Comparison of ENCODE assay signal across 13 cellular contexts in the genomic region with DNA sequence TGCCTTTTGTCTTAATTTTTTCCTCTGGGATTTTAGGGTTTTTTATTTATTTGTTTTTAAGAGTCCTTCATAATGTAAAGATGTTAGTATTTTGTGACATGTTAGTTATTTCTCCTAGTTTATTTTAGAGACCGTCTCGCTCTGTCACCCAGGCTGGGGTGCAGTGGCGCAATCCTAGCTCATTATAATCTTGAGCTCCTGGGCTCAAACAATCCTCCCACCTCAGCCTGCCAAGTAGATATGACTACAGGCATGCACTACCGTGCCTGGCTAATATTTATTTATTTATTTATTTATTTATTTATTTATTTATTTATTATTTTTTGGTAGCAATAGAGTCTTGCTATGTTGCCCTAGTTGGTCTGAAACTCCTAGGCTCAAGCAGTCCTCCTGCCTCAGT. TPM values are rescaled to one million over a fixed set of nuclear protein-coding genes. Genes with fewer than 3 reads are reported as not detected.
DNase-seq lines count a peak whose midpoint lies in the region; ATAC-seq and TF ChIP-seq lines count a peak whose summit lies in the region.
"Had no signal": no experiment of that assay in that cellular context is flagged by ENCODE, and none has a peak within 500 bp of the region (broad histone marks: within the 10 kb centered on the region; RNA-seq: fewer than 3 reads in every experiment).

No MANE protein-coding gene starts in this region.

- H3K4me1 ChIP-seq in liver (ENCODE audit: control insufficient read depth in 4 of 4, insufficient read depth in 4 of 4, low read length in 3 of 4) (peaks cover 0 to 6% (median 0%) of the 10 kb centered on the region in 4 donors), upper lobe of right lung (peaks cover 39% of the 10 kb centered on the region)

- intact Hi-C loops in Right ventricle myocardium inferior (cut with DNase I), result no loop called here
- intact Hi-C loops in cardiac septum (cut with DNase I), result loop anchor here (5.0 kb wide), 1 partner anchor 65 kb away; no protein-coding TSS in a partner anchor
- intact Hi-C loops in upper lobe of right lung (cut with DNase I), result no loop called here

- ATAC-seq in Right ventricle myocardium inferior (peak; percentile 65), upper lobe of right lung (peak; percentile 49)
- no peak for ATAC-seq in activated naive CD4-positive, alpha-beta T cell treated with anti-CD3 and anti-CD28 coated beads, Interleukin-2, amount 50 U/mL, for 72 hours

- H3K27me3 ChIP-seq in liver (ENCODE audit: control insufficient read depth in 4 of 4, insufficient read depth in 4 of 4, low read length in 3 of 4) (no peaks in the 10 kb centered on the region), upper lobe of right lung (no peaks in the 10 kb centered on the region)
- H3K27me3 ChIP-seq: brain microvascular endothelial cell, SJCRH30 had no signal

- peak overlapping the region; percentile 4 to 61 (median 52) for H3K4me3 ChIP-seq in liver (ENCODE audit: low read depth in 1 of 3, low read length in 3 of 3)
- H3K4me3 ChIP-seq in upper lobe of right lung, result peak overlapping the region; percentile 32
- H3K4me3 ChIP-seq: SJCRH30 had no signal

- no peak for TF ChIP-seq RAD21 in liver (IDR thresholded peaks at IDR 0.05)

- H3K36me3 Mint-ChIP-seq in activated naive CD4-positive, alpha-beta T cell treated with anti-CD3 and anti-CD28 coated beads, Interleukin-2, amount 50 U/mL, for 72 hours, result no peaks in the 10 kb centered on the region

- no peaks in the 10 kb centered on the region for H3K9me3 ChIP-seq in liver (ENCODE audit: control insufficient read depth in 4 of 4, low read length in 3 of 4)
- no peaks in the 10 kb centered on the region for H3K9me3 ChIP-seq in upper lobe of right lung
- H3K9me3 ChIP-seq: SJCRH30 had no signal

- DNase-seq in Right ventricle myocardium inferior (ENCODE audit: missing footprints), result no peak
- DNase-seq in cardiac septum (ENCODE audit: low spot score), result no peak
- DNase-seq in activated naive CD4-positive, alpha-beta T cell treated with anti-CD3 and anti-CD28 coated beads, Interleukin-2, amount 50 U/mL, for 72 hours (ENCODE audit: low spot score in 2 of 2), result no peak
- DNase-seq in upper lobe of right lung, result no peak
- DNase-seq in iPS-NIHi11 (ENCODE audit: low spot score), result no peak
- no peak for DNase-seq in NCI-H1436 (lab: John Stamatoyannopoulos, UW)
- DNase-seq in GM19240 (ENCODE audit: insufficient read length, low spot score), result no peak
- DNase-seq: activated CD8-positive, alpha-beta memory T cell treated with anti-CD3 and anti-CD28 coated beads for 24 hours; brain microvascular endothelial cell; NCI-H524; SJCRH30 had no signal

- peak overlapping the region; percentile 62 to 95 for H3K27ac Mint-ChIP-seq in activated naive CD4-positive, alpha-beta T cell treated with anti-CD3 and anti-CD28 coated beads, Interleukin-2, amount 50 U/mL, for 72 hours

- WGBS in liver, result 25% methylated on average over 4 of the region's 4 CpGs

- H3K9ac ChIP-seq in liver (ENCODE audit: low read depth in 1 of 2, low read length in 2 of 2), result peak overlapping the region in 1 of 2 donors; percentile 7

- peak overlapping the region in 1 of 2 donors; percentile 19 for H3K27ac ChIP-seq in liver (ENCODE audit: low read depth in 1 of 2, low read length in 2 of 2)
- peak overlapping the region; percentile 49 for H3K27ac ChIP-seq in upper lobe of right lung
- H3K27ac ChIP-seq: C4-2B, SJCRH30 had no signal

- TF ChIP-seq CTCF in liver (IDR thresholded peaks at IDR 0.05; ENCODE audit: low read depth, low read length, missing input control) (no peak), upper lobe of right lung (IDR thresholded peaks at IDR 0.05) (no peak)

- no peaks in the 10 kb centered on the region for H3K9me3 Mint-ChIP-seq in activated naive CD4-positive, alpha-beta T cell treated with anti-CD3 and anti-CD28 coated beads, Interleukin-2, amount 50 U/mL, for 72 hours

- no peaks in the 10 kb centered on the region for H3K36me3 ChIP-seq in liver (ENCODE audit: control insufficient read depth in 4 of 4, insufficient read depth in 3 of 4, low read depth in 1 of 4, low read length in 3 of 4)
- no peaks in the 10 kb centered on the region for H3K36me3 ChIP-seq in upper lobe of right lung
- H3K36me3 ChIP-seq: brain microvascular endothelial cell, SJCRH30 had no signal

TF ChIP-seq in liver, 16 proteins besides CTCF, POLR2A, EP300 and RAD21:
- TF ChIP-seq EGR1 (IDR thresholded peaks at IDR 0.05; ENCODE audit: low read depth in 2 of 2), result no peak
- peak in 1 of 2 donors; percentile 9 for TF ChIP-seq HNF4A (conservative IDR thresholded peaks at IDR 0.05)
- TF ChIP-seq GABPA (IDR thresholded peaks at IDR 0.05 in 1 of 2, conservative IDR thresholded peaks at IDR 0.05 in 1 of 2), result no peak
- TF ChIP-seq JUND (IDR thresholded peaks at IDR 0.05), result no peak
- no peak for TF ChIP-seq YY1 (IDR thresholded peaks at IDR 0.05)
- TF ChIP-seq SP1 (IDR thresholded peaks at IDR 0.05), result no peak
- TF ChIP-seq, protein P1, sequence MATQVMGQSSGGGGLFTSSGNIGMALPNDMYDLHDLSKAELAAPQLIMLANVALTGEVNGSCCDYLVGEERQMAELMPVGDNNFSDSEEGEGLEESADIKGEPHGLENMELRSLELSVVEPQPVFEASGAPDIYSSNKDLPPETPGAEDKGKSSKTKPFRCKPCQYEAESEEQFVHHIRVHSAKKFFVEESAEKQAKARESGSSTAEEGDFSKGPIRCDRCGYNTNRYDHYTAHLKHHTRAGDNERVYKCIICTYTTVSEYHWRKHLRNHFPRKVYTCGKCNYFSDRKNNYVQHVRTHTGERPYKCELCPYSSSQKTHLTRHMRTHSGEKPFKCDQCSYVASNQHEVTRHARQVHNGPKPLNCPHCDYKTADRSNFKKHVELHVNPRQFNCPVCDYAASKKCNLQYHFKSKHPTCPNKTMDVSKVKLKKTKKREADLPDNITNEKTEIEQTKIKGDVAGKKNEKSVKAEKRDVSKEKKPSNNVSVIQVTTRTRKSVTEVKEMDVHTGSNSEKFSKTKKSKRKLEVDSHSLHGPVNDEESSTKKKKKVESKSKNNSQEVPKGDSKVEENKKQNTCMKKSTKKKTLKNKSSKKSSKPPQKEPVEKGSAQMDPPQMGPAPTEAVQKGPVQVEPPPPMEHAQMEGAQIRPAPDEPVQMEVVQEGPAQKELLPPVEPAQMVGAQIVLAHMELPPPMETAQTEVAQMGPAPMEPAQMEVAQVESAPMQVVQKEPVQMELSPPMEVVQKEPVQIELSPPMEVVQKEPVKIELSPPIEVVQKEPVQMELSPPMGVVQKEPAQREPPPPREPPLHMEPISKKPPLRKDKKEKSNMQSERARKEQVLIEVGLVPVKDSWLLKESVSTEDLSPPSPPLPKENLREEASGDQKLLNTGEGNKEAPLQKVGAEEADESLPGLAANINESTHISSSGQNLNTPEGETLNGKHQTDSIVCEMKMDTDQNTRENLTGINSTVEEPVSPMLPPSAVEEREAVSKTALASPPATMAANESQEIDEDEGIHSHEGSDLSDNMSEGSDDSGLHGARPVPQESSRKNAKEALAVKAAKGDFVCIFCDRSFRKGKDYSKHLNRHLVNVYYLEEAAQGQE (IDR thresholded peaks at IDR 0.05), result no peak

RNA-seq across cellular contexts. Expression of a gene that starts 37.4 kb away (rescaled TPM):
- total RNA-seq in Right ventricle myocardium inferior (58.1 TPM), cardiac septum (66.2 TPM), liver (10 to 100 TPM; 21.0 to 21.9 TPM), upper lobe of right lung (81.6 TPM)
- 10 to 100 TPM; 66.8 to 72.0 TPM for total RNA-seq in activated naive CD4-positive, alpha-beta T cell treated with anti-CD3 and anti-CD28 coated beads, Interleukin-2, amount 50 U/mL, for 72 hours
- 10 to 100 TPM in 1 of 2 donors, 1 to 10 TPM in 1; 9.7 to 11.3 TPM for polyA plus RNA-seq in liver

RNA-seq across cellular contexts. Expression of a gene that starts 59.0 kb away (rescaled TPM):
- 35.3 TPM for total RNA-seq in Right ventricle myocardium inferior
- 38.7 TPM for total RNA-seq in cardiac septum
- 10 to 100 TPM; 38.9 to 46.5 TPM for total RNA-seq in activated naive CD4-positive, alpha-beta T cell treated with anti-CD3 and anti-CD28 coated beads, Interleukin-2, amount 50 U/mL, for 72 hours
- 1 to 10 TPM; 4.8 to 8.2 TPM for total RNA-seq in liver
- 1 to 10 TPM; 5.8 to 7.4 TPM for polyA plus RNA-seq in liver
- 31.7 TPM for total RNA-seq in upper lobe of right lung

Comparison
In these comparisons a context has a peak if more than half of its experiments do, and no peak if none do; other contexts are left out.
1. ATAC-seq: peak in Right ventricle myocardium inferior (single experiment) and upper lobe of right lung (single experiment); none in activated naive CD4-positive, alpha-beta T cell treated with anti-CD3 and anti-CD28 coated beads, Interleukin-2, amount 50 U/mL, for 72 hours (0 of 2).